31 cellular contexts compared by ENCODE assay signal in genomic region chr6:140360651-140361050, GRCh38.
A peak's percentile ranks its signal among the peaks of the same experiment; 100 is the strongest.
DNase-seq lines count a peak whose midpoint lies in the region; ATAC-seq, FAIRE-seq and TF ChIP-seq lines count a peak whose summit lies in the region.
"Had no signal": no experiment of that assay in that cellular context is flagged by ENCODE, and none has a peak within 500 bp of the region (broad histone marks: within the 10 kb centered on the region; RNA-seq: fewer than 3 reads in every experiment).

No MANE protein-coding gene starts in this region.

- H3K4me2 ChIP-seq in GM12878 (ENCODE audit: control insufficient read depth, insufficient read depth): no peak overlapping the region
- H3K4me2 ChIP-seq: BLaER1, KMS-11 had no signal

- no peak overlapping the region for H3K4me3 Mint-ChIP-seq in mesothelial cell of epicardium
- H3K4me3 Mint-ChIP-seq: activated naive CD8-positive, alpha-beta T cell treated with anti-CD3 and anti-CD28 coated beads for 36 hours; stimulated activated memory B cell treated with anti-CD40 and anti-IgM and Interleukin-4, amounts not matched to agents 10 μg/mL and 1 μg/mL and 100 μg/mL, for 72 hours had no signal

- H3K4me3 ChIP-seq in GM12878: no peak overlapping the region
- H3K4me3 ChIP-seq in lower lobe of right lung: no peak overlapping the region
- H3K4me3 ChIP-seq: BLaER1, dorsolateral prefrontal cortex, HAP-1, Peyer's patch, upper lobe of right lung had no signal

- H3K27ac ChIP-seq in GM12878 (ENCODE audit: control insufficient read depth, insufficient read depth) (no peak overlapping the region), lower lobe of right lung (no peak overlapping the region)
- H3K27ac ChIP-seq: BLaER1, dorsolateral prefrontal cortex, KMS-11, Peyer's patch, upper lobe of right lung, WERI-Rb-1 had no signal

- intact Hi-C loops in GM12878 (cut with micrococcal nuclease; ENCODE audit: unreplicated experiment) (no loop called here), lower lobe of right lung (cut with DNase I) (no loop called here)

- H3K4me1 ChIP-seq in GM12878 (ENCODE audit: control insufficient read depth, insufficient read depth, low read length) (no peaks in the 10 kb centered on the region), lower lobe of right lung (no peaks in the 10 kb centered on the region)
- H3K4me1 ChIP-seq: BLaER1, HAP-1, Peyer's patch, upper lobe of right lung had no signal

- in situ Hi-C loops in GM12878 (cut with MboI): no loop called here

- 0% methylated on average over 3 of the region's 3 CpGs for WGBS in GM12878 (ENCODE audit: insufficient coverage, insufficient replicate concordance, low lambda C conversion rate, missing lambda C conversion rate)

- H3K4me1 Mint-ChIP-seq in mesothelial cell of epicardium: peaks cover 17% of the 10 kb centered on the region
- H3K4me1 Mint-ChIP-seq: activated naive CD8-positive, alpha-beta T cell treated with anti-CD3 and anti-CD28 coated beads for 36 hours; stimulated activated memory B cell treated with anti-CD40 and anti-IgM and Interleukin-4, amounts not matched to agents 10 μg/mL and 1 μg/mL and 100 μg/mL, for 72 hours had no signal

- no peak for TF ChIP-seq RAD21 in GM12878 (IDR thresholded peaks at IDR 0.05; ENCODE audit: insufficient read depth, low read depth, low read length)

- peak; percentile 33 for DNase-seq in EH (ENCODE audit: low read depth)
- DNase-seq in NCI-H1105 (lab: John Stamatoyannopoulos, UW): peak; percentile 65
- no peak for DNase-seq in GM12878 (ENCODE audit: low read depth, low spot score)
- no peak for DNase-seq in left lobe of liver (ENCODE audit: low spot score)
- no peak for DNase-seq in mesothelial cell of epicardium (ENCODE audit: low spot score in 2 of 2, unreplicated experiment in 2 of 2)
- no peak for DNase-seq in effector CD4-positive, alpha-beta T cell
- DNase-seq in lower lobe of right lung: no peak
- DNase-seq: ACHN; activated CD4-positive, alpha-beta T cell treated with anti-CD3 and anti-CD28 coated beads for 48 hours; activated CD8-positive, alpha-beta memory T cell treated with anti-CD3 and anti-CD28 coated beads for 24 hours; activated effector memory CD4-positive, alpha-beta T cell treated with Interleukin-2 at 50 U/mL for 16 hours; activated naive CD8-positive, alpha-beta T cell treated with anti-CD3 and anti-CD28 coated beads for 36 hours; central memory CD4-positive, alpha-beta T cell; COR-L47; dorsolateral prefrontal cortex; glutamatergic neuron; NCI-H146; NCI-H510A treated with DMSO at 0.1 percent for 48 hours; Peyer's patch; SHP77 treated with DMSO at 0.1 percent for 48 hours; stimulated activated CD4-positive, alpha-beta T cell treated with anti-CD3 and anti-CD28 coated beads, Interleukin-4, amount 100 ng/mL, for 4 hours; T1000; upper lobe of right lung; WERI-Rb-1 had no signal

- POLR2A ChIA-PET in GM12878 (lab: Charles Lee): no interaction called here

- RAD21 ChIA-PET in GM12878 (lab: Charles Lee; ENCODE audit: unreplicated experiment): no interaction called here

- CTCF ChIA-PET in GM12878 (lab: Yijun Ruan, JAX): no interaction called here

- no peak for TF ChIP-seq EP300 in GM12878 (IDR thresholded peaks at IDR 0.05; ENCODE audit: borderline replicate concordance in 1 of 2, control insufficient read depth in 1 of 2, low read depth in 2 of 2, low read length in 2 of 2)

- FAIRE-seq in GM12878 (lab: Jason Lieb, UNC): no peak
- FAIRE-seq: keratinocyte had no signal

- peaks cover 13% of the 10 kb centered on the region for H3K36me3 Mint-ChIP-seq in mesothelial cell of epicardium
- H3K36me3 Mint-ChIP-seq: activated naive CD8-positive, alpha-beta T cell treated with anti-CD3 and anti-CD28 coated beads for 36 hours; stimulated activated memory B cell treated with anti-CD40 and anti-IgM and Interleukin-4, amounts not matched to agents 10 μg/mL and 1 μg/mL and 100 μg/mL, for 72 hours had no signal

- peak; percentile 63 for ATAC-seq in GM12878
- peak; percentile 23 for ATAC-seq in left lobe of liver
- ATAC-seq in GM18519 (IDR thresholded peaks at IDR 0.05; ENCODE audit: low FRiP score, unreplicated experiment): no peak
- ATAC-seq in lower lobe of right lung: no peak
- ATAC-seq: sciatic nerve; stimulated activated memory B cell treated with anti-CD40 and anti-IgM and Interleukin-4, amounts not matched to agents 10 μg/mL and 1 μg/mL and 100 μg/mL, for 72 hours; upper lobe of right lung had no signal

- no peaks in the 10 kb centered on the region for H3K79me2 ChIP-seq in GM12878 (ENCODE audit: control insufficient read depth, insufficient read depth, low read length)

- TF ChIP-seq CTCF in GM12878 (IDR thresholded peaks at IDR 0.05 in 2 of 3, conservative IDR thresholded peaks at IDR 0.05 in 1 of 3; ENCODE audit: control insufficient read depth in 2 of 3, extremely low read depth in 1 of 3, insufficient read depth in 1 of 3, low read depth in 3 of 3, low read length in 3 of 3) (no peak), mesothelial cell of epicardium (IDR thresholded peaks at IDR 0.05; ENCODE audit: unreplicated experiment) (no peak), lower lobe of right lung (IDR thresholded peaks at IDR 0.05) (no peak)

- H3K9me3 ChIP-seq in GM12878 (replicated peaks; ENCODE audit: control insufficient read depth, insufficient read depth, low read length) (no peaks in the 10 kb centered on the region), lower lobe of right lung (peaks cover 11% of the 10 kb centered on the region)

- no peak overlapping the region for H3K9ac ChIP-seq in GM12878 (ENCODE audit: control insufficient read depth, insufficient read depth, low read length)
- H3K9ac ChIP-seq: BLaER1, KMS-11 had no signal

- no peaks in the 10 kb centered on the region for H3K36me3 ChIP-seq in GM12878 (ENCODE audit: control insufficient read depth in 2 of 2, insufficient read depth in 2 of 2, low read length in 1 of 2)
- no peaks in the 10 kb centered on the region for H3K36me3 ChIP-seq in lower lobe of right lung
- H3K36me3 ChIP-seq: BLaER1, HAP-1, Peyer's patch, upper lobe of right lung, WERI-Rb-1 had no signal

- H4K20me1 ChIP-seq in GM12878 (ENCODE audit: control insufficient read depth, insufficient read depth): no peaks in the 10 kb centered on the region
- H4K20me1 ChIP-seq: BLaER1 had no signal

- SMC1A ChIA-PET in GM12878 (lab: Charles Lee; ENCODE audit: uncharacterized antibody, unreplicated experiment): interaction anchor here (1.0 to 1.5 kb wide), 3 partner anchors 17 to 317 kb away, joined by 3 read pairs; no protein-coding TSS in a partner anchor

- no TSS peak for BruUV-seq in GM12878 (replicated peaks; lab: Mats Ljungman, UMichigan)

- no peaks in the 10 kb centered on the region for H3K27me3 Mint-ChIP-seq in mesothelial cell of epicardium (ENCODE audit: low read depth)
- H3K27me3 Mint-ChIP-seq: activated naive CD8-positive, alpha-beta T cell treated with anti-CD3 and anti-CD28 coated beads for 36 hours; stimulated activated memory B cell treated with anti-CD40 and anti-IgM and Interleukin-4, amounts not matched to agents 10 μg/mL and 1 μg/mL and 100 μg/mL, for 72 hours had no signal

- H3K27me3 ChIP-seq in GM12878 (replicated peaks in 1 of 2; ENCODE audit: control insufficient read depth in 2 of 2, insufficient read depth in 2 of 2, low read length in 1 of 2): no peaks in the 10 kb centered on the region
- no peaks in the 10 kb centered on the region for H3K27me3 ChIP-seq in lower lobe of right lung (ENCODE audit: low read depth)
- H3K27me3 ChIP-seq: BLaER1, dorsolateral prefrontal cortex, Peyer's patch, upper lobe of right lung had no signal

- no peak for TF ChIP-seq POLR2A in GM12878 (IDR thresholded peaks at IDR 0.05; ENCODE audit: low read depth, low read length)

- no peak overlapping the region for H3K27ac Mint-ChIP-seq in mesothelial cell of epicardium
- H3K27ac Mint-ChIP-seq: activated naive CD8-positive, alpha-beta T cell treated with anti-CD3 and anti-CD28 coated beads for 36 hours; stimulated activated memory B cell treated with anti-CD40 and anti-IgM and Interleukin-4, amounts not matched to agents 10 μg/mL and 1 μg/mL and 100 μg/mL, for 72 hours had no signal

- H2AFZ ChIP-seq in GM12878 (ENCODE audit: control insufficient read depth, low read depth, low read length): no peak overlapping the region

- peaks cover 23% of the 10 kb centered on the region for H3K9me3 Mint-ChIP-seq in mesothelial cell of epicardium

TF ChIP-seq in GM12878, 131 proteins besides CTCF, POLR2A, EP300 and RAD21:
- TF ChIP-seq MEF2A (IDR thresholded peaks at IDR 0.05; ENCODE audit: insufficient read depth, low read depth, low read length): no peak
- 0 out of 2 replicates have a peak, but pooled peaks have one; percentile 12 for TF ChIP-seq MTA2 (IDR thresholded peaks at IDR 0.05; ENCODE audit: low read depth)

Comparison
In these comparisons a context has a peak if more than half of its experiments do, and no peak if none do; other contexts are left out.
1. DNase-seq: peak in EH (single experiment) and NCI-H1105 (single experiment); none in GM12878 (single experiment), left lobe of liver (single experiment), mesothelial cell of epicardium (0 of 2), effector CD4-positive, alpha-beta T cell (single experiment) and lower lobe of right lung (single experiment).
2. ATAC-seq: peak in GM12878 (single experiment) and left lobe of liver (single experiment); none in GM18519 (single experiment) and lower lobe of right lung (0 of 2).